ENCODE assay signal across 1 cellular context in genomic region chr16:46895399-46896313, GRCh38.
TF ChIP-seq lines count a peak whose summit lies in the region.

No MANE protein-coding gene starts in this region.

TF ChIP-seq in IMR-90, 13 proteins besides CTCF, POLR2A, EP300 and RAD21 (continued from another document):
- TF ChIP-seq, protein P1, sequence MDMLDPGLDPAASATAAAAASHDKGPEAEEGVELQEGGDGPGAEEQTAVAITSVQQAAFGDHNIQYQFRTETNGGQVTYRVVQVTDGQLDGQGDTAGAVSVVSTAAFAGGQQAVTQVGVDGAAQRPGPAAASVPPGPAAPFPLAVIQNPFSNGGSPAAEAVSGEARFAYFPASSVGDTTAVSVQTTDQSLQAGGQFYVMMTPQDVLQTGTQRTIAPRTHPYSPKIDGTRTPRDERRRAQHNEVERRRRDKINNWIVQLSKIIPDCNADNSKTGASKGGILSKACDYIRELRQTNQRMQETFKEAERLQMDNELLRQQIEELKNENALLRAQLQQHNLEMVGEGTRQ (IDR thresholded peaks at IDR 0.05; ENCODE audit: low read depth, low read length), result no peak
- TF ChIP-seq RFX5 (IDR thresholded peaks at IDR 0.05; ENCODE audit: low read depth, low read length), result no peak
- no peak for TF ChIP-seq FOS (IDR thresholded peaks at IDR 0.05; ENCODE audit: low read depth, low read length)
- no peak for TF ChIP-seq MAFK (IDR thresholded peaks at IDR 0.05; ENCODE audit: low read depth, low read length)
